In genomic region chr2:15177103-15177502, GRCh38 we compare ENCODE assay signal across 8 cellular contexts.
DNase-seq lines count a peak whose midpoint lies in the region; ATAC-seq, FAIRE-seq and TF ChIP-seq lines count a peak whose summit lies in the region.

No MANE protein-coding gene starts in this region.

- DNase-seq in GM12892 (ENCODE audit: insufficient read length) = peak; percentile 19
- no peak for DNase-seq in RWPE2 (ENCODE audit: low spot score)
- DNase-seq in activated naive CD8-positive, alpha-beta T cell treated with anti-CD3 and anti-CD28 coated beads, Interleukin-2, amount 50 U/mL, for 24 hours = peak; percentile 53
- DNase-seq in stimulated activated CD4-positive, alpha-beta T cell treated with anti-CD3 and anti-CD28 coated beads, Interleukin-1b, Interleukin-23, amount 100 ng/mL, for 4 hours (ENCODE audit: low read depth in 2 of 2) = peak; percentile 36 to 48
- no peak for DNase-seq in germinal center (ENCODE audit: low spot score)
- no peak for DNase-seq in esophagus squamous epithelium (lab: John Stamatoyannopoulos, UW)
- no peak for DNase-seq in HAP-1 (ENCODE audit: low spot score in 2 of 2)

- H3K4me3 Mint-ChIP-seq in activated naive CD8-positive, alpha-beta T cell treated with anti-CD3 and anti-CD28 coated beads, Interleukin-2, amount 50 U/mL, for 24 hours = peak overlapping the region; percentile 7

- H3K36me3 Mint-ChIP-seq in activated naive CD8-positive, alpha-beta T cell treated with anti-CD3 and anti-CD28 coated beads, Interleukin-2, amount 50 U/mL, for 24 hours (ENCODE audit: low read depth) = peaks cover 37% of the 10 kb centered on the region

- peaks cover 52% of the 10 kb centered on the region for H3K4me1 Mint-ChIP-seq in activated naive CD8-positive, alpha-beta T cell treated with anti-CD3 and anti-CD28 coated beads, Interleukin-2, amount 50 U/mL, for 24 hours

- intact Hi-C loops in esophagus squamous epithelium (cut with DNase I) = no loop called here

- H3K4me1 ChIP-seq in RWPE2 (ENCODE audit: insufficient read depth, poor library complexity, severe bottlenecking) (no peaks in the 10 kb centered on the region), esophagus squamous epithelium (no peaks in the 10 kb centered on the region), HAP-1 (no peaks in the 10 kb centered on the region)

- H3K4me3 ChIP-seq in RWPE2 (ENCODE audit: severe bottlenecking) (no peak overlapping the region), esophagus squamous epithelium (no peak overlapping the region), HAP-1 (no peak overlapping the region)

- no peak overlapping the region for H3K27ac ChIP-seq in RWPE2 (ENCODE audit: poor library complexity, severe bottlenecking)
- no peak overlapping the region for H3K27ac ChIP-seq in esophagus squamous epithelium

- peaks cover 1% of the 10 kb centered on the region for H3K27me3 Mint-ChIP-seq in activated naive CD8-positive, alpha-beta T cell treated with anti-CD3 and anti-CD28 coated beads, Interleukin-2, amount 50 U/mL, for 24 hours

- H3K27ac Mint-ChIP-seq in activated naive CD8-positive, alpha-beta T cell treated with anti-CD3 and anti-CD28 coated beads, Interleukin-2, amount 50 U/mL, for 24 hours = peak overlapping the region; percentile 72

- H3K36me3 ChIP-seq in RWPE2 (ENCODE audit: low read depth) = no peaks in the 10 kb centered on the region
- peaks cover 0 to 23% (median 0%) of the 10 kb centered on the region in 3 donors for H3K36me3 ChIP-seq in esophagus squamous epithelium
- no peaks in the 10 kb centered on the region for H3K36me3 ChIP-seq in HAP-1 (replicated peaks)

- 71 to 88% methylated on average over 6 of the region's 6 CpGs for WGBS in esophagus squamous epithelium, 2 donors

- ATAC-seq in HG02571 (IDR thresholded peaks at IDR 0.05; ENCODE audit: unreplicated experiment) = peak; percentile 93
- peak; percentile 33 for ATAC-seq in RWPE2 (ENCODE audit: low read depth)
- ATAC-seq in activated naive CD8-positive, alpha-beta T cell treated with anti-CD3 and anti-CD28 coated beads, Interleukin-2, amount 50 U/mL, for 24 hours = peak; percentile 99

- H3K9me3 ChIP-seq in RWPE2 (ENCODE audit: severe bottlenecking) (no peaks in the 10 kb centered on the region), esophagus squamous epithelium (no peaks in the 10 kb centered on the region), HAP-1 (no peaks in the 10 kb centered on the region)

- H3K27me3 ChIP-seq in RWPE2 (ENCODE audit: insufficient read depth, poor library complexity, severe bottlenecking) (no peaks in the 10 kb centered on the region), esophagus squamous epithelium (no peaks in the 10 kb centered on the region), HAP-1 (ENCODE audit: low read depth) (no peaks in the 10 kb centered on the region)

- no peaks in the 10 kb centered on the region for H3K9me3 Mint-ChIP-seq in activated naive CD8-positive, alpha-beta T cell treated with anti-CD3 and anti-CD28 coated beads, Interleukin-2, amount 50 U/mL, for 24 hours

- no peak for TF ChIP-seq CTCF in RWPE2 (IDR thresholded peaks at IDR 0.05; ENCODE audit: poor library complexity, severe bottlenecking)
- TF ChIP-seq CTCF in esophagus squamous epithelium (IDR thresholded peaks at IDR 0.05) = no peak

- FAIRE-seq in GM12892 (lab: Jason Lieb, UNC) = no peak

- TF ChIP-seq POLR2A in GM12892 (IDR thresholded peaks at IDR 0.05; ENCODE audit: low read depth, low read length) (no peak), esophagus squamous epithelium (IDR thresholded peaks at IDR 0.05) (no peak)

- in situ Hi-C loops in HAP-1 (cut with MboI; ENCODE audit: low sequenced_read_pairs) = no loop called here

Comparison
In these comparisons a context has a peak if more than half of its experiments do, and no peak if none do; other contexts are left out.
1. DNase-seq: peak in GM12892 (single experiment), activated naive CD8-positive, alpha-beta T cell treated with anti-CD3 and anti-CD28 coated beads, Interleukin-2, amount 50 U/mL, for 24 hours (single experiment) and stimulated activated CD4-positive, alpha-beta T cell treated with anti-CD3 and anti-CD28 coated beads, Interleukin-1b, Interleukin-23, amount 100 ng/mL, for 4 hours (2 of 2); none in RWPE2 (single experiment), germinal center (single experiment), esophagus squamous epithelium (single experiment) and HAP-1 (0 of 2).
2. ATAC-seq: peak in every context shown above with its lines; median percentile 99 in activated naive CD8-positive, alpha-beta T cell treated with anti-CD3 and anti-CD28 coated beads, Interleukin-2, amount 50 U/mL, for 24 hours; 93 in HG02571; 33 in RWPE2.